ENCODE assay signal across 7 cellular contexts in genomic region chr22:23539135-23539838, GRCh38. TPM values are rescaled to one million over a fixed set of nuclear protein-coding genes. Genes with fewer than 3 reads are reported as not detected.
DNase-seq lines count a peak whose midpoint lies in the region; ATAC-seq, FAIRE-seq and TF ChIP-seq lines count a peak whose summit lies in the region.

No MANE protein-coding gene starts in this region.

- no peaks in the 10 kb centered on the region for H3K9me2 ChIP-seq in OCI-LY1 (ENCODE audit: low read depth, low read length)

- intact Hi-C loops in esophagus muscularis mucosa (cut with DNase I) (loop anchor here (5.0 to 10.0 kb wide), 2 partner anchors 104 to 137 kb away; no protein-coding TSS in a partner anchor), natural killer cell (cut with micrococcal nuclease) (loop anchor here (1.0 to 10.0 kb wide), 3 partner anchors 137 to 224 kb away; no protein-coding TSS in a partner anchor)

- no peaks in the 10 kb centered on the region for H3K79me2 ChIP-seq in OCI-LY1 (ENCODE audit: insufficient read depth, low read length)

- TF ChIP-seq EP300 in esophagus muscularis mucosa (IDR thresholded peaks at IDR 0.05) = no peak

- TF ChIP-seq POLR2A in GM12891 (IDR thresholded peaks at IDR 0.05; ENCODE audit: low read depth, low read length) = no peak
- TF ChIP-seq POLR2A in esophagus muscularis mucosa (IDR thresholded peaks at IDR 0.05; ENCODE audit: low read depth) = no peak

- peak overlapping the region; percentile 63 for H3K4me2 ChIP-seq in OCI-LY1 (ENCODE audit: low read length)

- no peaks in the 10 kb centered on the region for H3K9me3 Mint-ChIP-seq in natural killer cell
- H3K9me3 Mint-ChIP-seq in stimulated activated effector memory CD8-positive, alpha-beta T cell treated with anti-CD3 and anti-CD28 coated beads, Interleukin-12 subunit alpha, Interleukin-12 subunit beta, amount 100 ng/mL, for 72 hours = no peaks in the 10 kb centered on the region

- no peaks in the 10 kb centered on the region; the same call in 1 of the 2 replicates for H3F3A ChIP-seq in OCI-LY1 (ENCODE audit: insufficient read depth, low read length)

- peak overlapping the region; percentile 54; the same call in 1 of the 2 replicates for H3K9ac ChIP-seq in OCI-LY1 (ENCODE audit: low read length)

- FAIRE-seq in GM12891 (lab: Jason Lieb, UNC) = peak; percentile 93

- WGBS in esophagus muscularis mucosa = 42% methylated on average over 21 of the region's 21 CpGs

- no peaks in the 10 kb centered on the region for H3K36me3 ChIP-seq in OCI-LY1 (ENCODE audit: insufficient read depth, low read length)
- no peaks in the 10 kb centered on the region for H3K36me3 ChIP-seq in esophagus muscularis mucosa

- H3K9me3 ChIP-seq in OCI-LY1 (ENCODE audit: low read length) (no peaks in the 10 kb centered on the region), esophagus muscularis mucosa (no peaks in the 10 kb centered on the region)

- no peaks in the 10 kb centered on the region for H3K27me3 ChIP-seq in OCI-LY1 (ENCODE audit: insufficient read depth, low read length)
- H3K27me3 ChIP-seq in esophagus muscularis mucosa = no peaks in the 10 kb centered on the region

- H3K4me3 Mint-ChIP-seq in natural killer cell = peak overlapping the region; percentile 61
- peak overlapping the region; percentile 26 for H3K4me3 Mint-ChIP-seq in stimulated activated effector memory CD8-positive, alpha-beta T cell treated with anti-CD3 and anti-CD28 coated beads, Interleukin-12 subunit alpha, Interleukin-12 subunit beta, amount 100 ng/mL, for 72 hours

- ATAC-seq in natural killer cell = peak; percentile 99 to 100 (median 100)
- ATAC-seq in stimulated activated effector memory CD8-positive, alpha-beta T cell treated with anti-CD3 and anti-CD28 coated beads, Interleukin-12 subunit alpha, Interleukin-12 subunit beta, amount 100 ng/mL, for 72 hours = peak; percentile 97

- H3K27ac Mint-ChIP-seq in natural killer cell = peak overlapping the region; percentile 61 to 65
- H3K27ac Mint-ChIP-seq in stimulated activated effector memory CD8-positive, alpha-beta T cell treated with anti-CD3 and anti-CD28 coated beads, Interleukin-12 subunit alpha, Interleukin-12 subunit beta, amount 100 ng/mL, for 72 hours = no peak overlapping the region

- H3K27ac ChIP-seq in OCI-LY1 (ENCODE audit: low read depth, low read length, poor library complexity, severe bottlenecking) = peak overlapping the region; percentile 83
- H3K27ac ChIP-seq in esophagus muscularis mucosa (replicated peaks in 1 of 4) = no peak overlapping the region

- no peaks in the 10 kb centered on the region for H3K36me3 Mint-ChIP-seq in natural killer cell
- no peaks in the 10 kb centered on the region for H3K36me3 Mint-ChIP-seq in stimulated activated effector memory CD8-positive, alpha-beta T cell treated with anti-CD3 and anti-CD28 coated beads, Interleukin-12 subunit alpha, Interleukin-12 subunit beta, amount 100 ng/mL, for 72 hours

- H3K27me3 Mint-ChIP-seq in natural killer cell (ENCODE audit: low read depth in 2 of 2) = peaks cover 0 to 6% of the 10 kb centered on the region in 2 donors

- H3K4me1 ChIP-seq in OCI-LY1 (ENCODE audit: insufficient read depth, low read length, severe bottlenecking) = peaks cover 48% of the 10 kb centered on the region
- H3K4me1 ChIP-seq in esophagus muscularis mucosa = peaks cover 0 to 33% (median 25%) of the 10 kb centered on the region in 4 donors

- no peak overlapping the region for H2AFZ ChIP-seq in OCI-LY1 (ENCODE audit: low read length)

- H3K4me3 ChIP-seq in OCI-LY1 (ENCODE audit: low read depth, low read length, poor library complexity, severe bottlenecking) (peak overlapping the region; percentile 28), esophagus muscularis mucosa (peak overlapping the region in 1 of 4 donors; percentile 27)

- TF ChIP-seq CTCF in OCI-LY1 (IDR thresholded peaks at IDR 0.05; ENCODE audit: low read length) (peak; percentile 89), esophagus muscularis mucosa (IDR thresholded peaks at IDR 0.05) (peak; percentile 73 to 99 (median 83)), natural killer cell (IDR thresholded peaks at IDR 0.05) (peak; percentile 77)

- no peaks in the 10 kb centered on the region for H4K20me1 ChIP-seq in OCI-LY1 (ENCODE audit: insufficient read depth, low read length)

- peak; percentile 50 for DNase-seq in GM12891 (ENCODE audit: insufficient read length, low spot score)
- peak; percentile 67 for DNase-seq in HuH-7 (ENCODE audit: low spot score)
- DNase-seq in activated T-cell treated with anti-CD3 and anti-CD28 coated beads for 4 hours = peak; percentile 63
- no peak for DNase-seq in esophagus muscularis mucosa (ENCODE audit: extremely low spot score)
- DNase-seq in natural killer cell = peak; percentile 62
- DNase-seq in stimulated activated effector memory CD8-positive, alpha-beta T cell treated with anti-CD3 and anti-CD28 coated beads, Interleukin-12 subunit alpha, Interleukin-12 subunit beta, amount 100 ng/mL, for 72 hours (ENCODE audit: low spot score in 2 of 2) = peak; percentile 52 to 82

- peaks cover 12 to 13% of the 10 kb centered on the region in 2 donors for H3K4me1 Mint-ChIP-seq in natural killer cell
- peaks cover 8% of the 10 kb centered on the region for H3K4me1 Mint-ChIP-seq in stimulated activated effector memory CD8-positive, alpha-beta T cell treated with anti-CD3 and anti-CD28 coated beads, Interleukin-12 subunit alpha, Interleukin-12 subunit beta, amount 100 ng/mL, for 72 hours

TF ChIP-seq in GM12891, 5 proteins besides CTCF, POLR2A, EP300 and RAD21:
- TF ChIP-seq POU2F2 (IDR thresholded peaks at IDR 0.05; ENCODE audit: low read depth, low read length) (no peak), TAF1 (IDR thresholded peaks at IDR 0.05; ENCODE audit: low read depth, low read length) (no peak), PAX5 (IDR thresholded peaks at IDR 0.05; ENCODE audit: insufficient read depth, low read length, severe bottlenecking) (no peak), SPI1 (IDR thresholded peaks at IDR 0.05; ENCODE audit: low read depth, low read length) (no peak), POLR2AphosphoS5 (IDR thresholded peaks at IDR 0.05; ENCODE audit: low read depth, low read length) (no peak)
TF ChIP-seq in GM12891: peak in this region for 0.

RNA-seq across cellular contexts. Expression of gene IGLL1, which starts 40.8 kb away (rescaled TPM):
- polyA plus RNA-seq in GM12891 (2012; ENCODE audit: low read depth, missing spikeins) = not detected
- total RNA-seq in esophagus muscularis mucosa = not detected
- total RNA-seq in natural killer cell = not detected
